11 cellular contexts compared by ENCODE assay signal in the genomic region with DNA sequence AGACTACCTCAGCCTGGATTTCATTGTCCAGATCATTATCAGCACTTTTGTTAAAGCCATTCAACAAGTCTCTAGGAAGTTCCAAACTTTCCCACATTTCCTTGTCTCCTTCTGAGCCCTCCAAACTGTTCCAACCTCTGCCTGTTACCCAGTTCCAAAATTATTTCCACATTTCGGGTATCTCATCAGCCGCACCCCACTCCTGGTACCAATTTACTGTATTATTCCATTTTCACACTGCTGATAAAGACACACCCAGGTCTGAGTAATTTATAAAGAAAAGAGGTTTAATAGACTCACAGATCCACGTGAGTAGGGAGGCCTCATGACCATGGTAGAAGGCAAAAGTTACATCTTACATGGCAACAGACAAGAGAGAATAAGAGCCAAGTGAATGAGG.
"Had no signal": no experiment of that assay in that cellular context is flagged by ENCODE, and none has a peak within 500 bp of the region (broad histone marks: within the 10 kb centered on the region; RNA-seq: fewer than 3 reads in every experiment).

No MANE protein-coding gene starts in this region.

- H3K9me3 ChIP-seq: HAP-1 had no signal

- ATAC-seq: GM23338, HCT116 had no signal

- H3K4me1 ChIP-seq: HAP-1 had no signal

- H3K36me3 ChIP-seq: HAP-1 had no signal

- H3K4me3 ChIP-seq: GM23248, GM23338, HAP-1 had no signal

- DNase-seq: GM23248, GOT3, H7, H9, HCEC 1CT, HFFc6 had no signal

- FAIRE-seq: H1, H54 had no signal

- H3K27ac ChIP-seq: GM23248 had no signal

- H3K4me2 ChIP-seq: GM23338 had no signal

- H3K9ac ChIP-seq: GM23248 had no signal

- H2AFZ ChIP-seq: GM23248, GM23338 had no signal
